Comparison of ENCODE assay signal across 27 cellular contexts in genomic region chr2:159183346-159183745, GRCh38.
"Had no signal": no experiment of that assay in that cellular context is flagged by ENCODE, and none has a peak within 500 bp of the region (broad histone marks: within the 10 kb centered on the region; RNA-seq: fewer than 3 reads in every experiment).

No MANE protein-coding gene starts in this region.

- H3K27me3 ChIP-seq: brain microvascular endothelial cell, cardiac muscle cell, SJSA1 had no signal

- H3K9me3 ChIP-seq: SJSA1 had no signal

- DNase-seq: activated CD4-positive, alpha-beta T cell treated with anti-CD3 and anti-CD28 coated beads for 1 hour; activated CD4-positive, alpha-beta T cell treated with anti-CD3 and anti-CD28 coated beads, Interleukin-2, amount 10 ng/mL, durations not matched to agents 24 days and 14 days; activated CD4-positive, alpha-beta T cell treated with anti-CD3 and anti-CD28 coated beads, Interleukin-2, amount 50 U/mL, for 48 hours; activated CD8-positive, alpha-beta memory T cell treated with anti-CD3 and anti-CD28 coated beads, Interleukin-2, amount 10 ng/mL, durations not matched to agents 7 days and 5 days; activated effector memory CD4-positive, alpha-beta T cell treated with anti-CD3 and anti-CD28 coated beads, Interleukin-2, amount 50 U/mL, for 16 hours; activated naive CD4-positive, alpha-beta T cell treated with Interleukin-2 at 50 U/mL for 16 hours; activated naive CD8-positive, alpha-beta T cell treated with anti-CD3 and anti-CD28 coated beads for 36 hours; activated T-cell treated with anti-CD3 and anti-CD28 coated beads, Interleukin-2, amount 50 U/mL, for 4 hours; brain microvascular endothelial cell; MV-4-11; NCI-H1092 treated with DMSO at 0.1 percent for 48 hours; NCI-H1436; NCI-H1694 treated with DMSO at 0.1 percent for 48 hours; NCI-H2029 treated with DMSO at 0.1 percent for 48 hours; NCI-H345; NCI-H510A; NCI-H526 treated with DMSO at 0.1 percent for 48 hours; NK-92 treated with Interleukin-12 subunit alpha and Interleukin-12 subunit beta, amount 100 ng/mL, for 24 hours; OCI-M1; SHP77 had no signal

- H3K9me3 Mint-ChIP-seq: activated CD4-positive, alpha-beta T cell treated with anti-CD3 and anti-CD28 coated beads, Interleukin-2, amount 10 ng/mL, durations not matched to agents 24 days and 14 days; activated naive CD8-positive, alpha-beta T cell treated with anti-CD3 and anti-CD28 coated beads for 36 hours; activated T-cell treated with anti-CD3 and anti-CD28 coated beads, Interleukin-2, amount 50 U/mL, for 4 hours; IgD-negative memory B cell; T-helper 1 cell treated with Interleukin-12 subunit alpha and Interleukin-12 subunit beta and Interleukin-4 antibody, amounts not matched to agents 30 μg/mL and 1 μg/mL, for 36 hours had no signal

- H3K4me3 ChIP-seq: cardiac muscle cell, SJSA1 had no signal

- H3K36me3 Mint-ChIP-seq: activated CD8-positive, alpha-beta memory T cell treated with anti-CD3 and anti-CD28 coated beads, Interleukin-2, amount 10 ng/mL, durations not matched to agents 7 days and 5 days; activated naive CD8-positive, alpha-beta T cell treated with anti-CD3 and anti-CD28 coated beads for 36 hours had no signal

- ATAC-seq: activated CD8-positive, alpha-beta memory T cell treated with anti-CD3 and anti-CD28 coated beads, Interleukin-2, amount 10 ng/mL, durations not matched to agents 7 days and 5 days; activated T-cell treated with anti-CD3 and anti-CD28 coated beads, Interleukin-2, amount 50 U/mL, for 4 hours; Panc1 had no signal

- H3K27ac Mint-ChIP-seq: activated CD4-positive, alpha-beta T cell treated with anti-CD3 and anti-CD28 coated beads, Interleukin-2, amount 10 ng/mL, durations not matched to agents 24 days and 14 days; activated CD8-positive, alpha-beta memory T cell treated with anti-CD3 and anti-CD28 coated beads, Interleukin-2, amount 10 ng/mL, durations not matched to agents 7 days and 5 days; activated naive CD8-positive, alpha-beta T cell treated with anti-CD3 and anti-CD28 coated beads for 36 hours; IgD-negative memory B cell; T-helper 1 cell treated with Interleukin-12 subunit alpha and Interleukin-12 subunit beta and Interleukin-4 antibody, amounts not matched to agents 30 μg/mL and 1 μg/mL, for 36 hours had no signal

- H3K27ac ChIP-seq: brain microvascular endothelial cell, cardiac muscle cell, KMS-11, RWPE1, SJSA1 had no signal

- H3K4me3 Mint-ChIP-seq: activated CD4-positive, alpha-beta T cell treated with anti-CD3 and anti-CD28 coated beads, Interleukin-2, amount 10 ng/mL, durations not matched to agents 24 days and 14 days; activated CD8-positive, alpha-beta memory T cell treated with anti-CD3 and anti-CD28 coated beads, Interleukin-2, amount 10 ng/mL, durations not matched to agents 7 days and 5 days; activated naive CD8-positive, alpha-beta T cell treated with anti-CD3 and anti-CD28 coated beads for 36 hours; activated T-cell treated with anti-CD3 and anti-CD28 coated beads, Interleukin-2, amount 50 U/mL, for 4 hours; IgD-negative memory B cell; T-helper 1 cell treated with Interleukin-12 subunit alpha and Interleukin-12 subunit beta and Interleukin-4 antibody, amounts not matched to agents 30 μg/mL and 1 μg/mL, for 36 hours had no signal

- H3K27me3 Mint-ChIP-seq: activated CD4-positive, alpha-beta T cell treated with anti-CD3 and anti-CD28 coated beads, Interleukin-2, amount 10 ng/mL, durations not matched to agents 24 days and 14 days; activated CD8-positive, alpha-beta memory T cell treated with anti-CD3 and anti-CD28 coated beads, Interleukin-2, amount 10 ng/mL, durations not matched to agents 7 days and 5 days; activated naive CD8-positive, alpha-beta T cell treated with anti-CD3 and anti-CD28 coated beads for 36 hours had no signal
